In the genomic region with DNA sequence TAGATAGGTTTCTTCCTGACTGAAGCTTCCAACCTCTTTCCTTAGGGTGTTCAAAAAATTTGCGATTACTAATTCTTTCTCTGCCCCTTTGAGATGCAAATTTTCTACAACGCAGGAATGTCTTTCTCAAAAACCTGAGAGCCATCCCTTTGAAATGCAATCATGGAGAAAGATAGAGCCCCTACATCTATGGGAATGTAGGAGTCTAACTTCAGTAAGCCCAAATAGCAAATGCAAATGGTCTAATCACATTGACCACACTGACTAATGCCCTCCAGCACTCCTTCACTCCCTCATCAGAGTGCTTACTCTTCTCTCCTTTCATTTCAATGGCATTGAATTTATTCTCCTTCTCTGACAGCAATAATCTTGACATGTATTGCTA, we compare ENCODE assay signal across 22 cellular contexts.
DNase-seq lines count a peak whose midpoint lies in the region; ATAC-seq, FAIRE-seq and TF ChIP-seq lines count a peak whose summit lies in the region.
"Had no signal": no experiment of that assay in that cellular context is flagged by ENCODE, and none has a peak within 500 bp of the region (broad histone marks: within the 10 kb centered on the region; RNA-seq: fewer than 3 reads in every experiment).

No MANE protein-coding gene starts in this region.

- no peaks in the 10 kb centered on the region for H3K9me3 Mint-ChIP-seq in activated CD8-positive, alpha-beta memory T cell treated with anti-CD3 and anti-CD28 coated beads, Interleukin-2, amount 10 ng/mL, durations not matched to agents 7 days and 5 days (ENCODE audit: low read depth)
- H3K9me3 Mint-ChIP-seq: CD4-positive, alpha-beta T cell had no signal

- H4K8ac ChIP-seq in H1 (ENCODE audit: extremely low read depth, insufficient read depth, low read length), result no peak overlapping the region

- peaks cover 30 to 55% (median 43%) of the 10 kb centered on the region in 4 experiments for H3K27me3 ChIP-seq in H1 (replicated peaks in 1 of 4; ENCODE audit: control insufficient read depth in 3 of 4, extremely low read depth in 1 of 4, insufficient read depth in 3 of 4, low read length in 3 of 4)
- no peaks in the 10 kb centered on the region for H3K27me3 ChIP-seq in effector memory CD4-positive, alpha-beta T cell (replicated peaks; ENCODE audit: control insufficient read depth, insufficient read depth, low read length, poor library complexity, severe bottlenecking)
- H3K27me3 ChIP-seq: SJCRH30 had no signal

- no peak overlapping the region for H3K9ac ChIP-seq in H1 (replicated peaks in 1 of 4; ENCODE audit: extremely low read depth in 1 of 4, low read depth in 3 of 4, low read length in 3 of 4)
- H3K9ac ChIP-seq: GM23248 had no signal

- H3K27me3 Mint-ChIP-seq in activated CD8-positive, alpha-beta memory T cell treated with anti-CD3 and anti-CD28 coated beads, Interleukin-2, amount 10 ng/mL, durations not matched to agents 7 days and 5 days, result no peaks in the 10 kb centered on the region
- H3K27me3 Mint-ChIP-seq: CD4-positive, alpha-beta T cell had no signal

- no peak overlapping the region for H3K14ac ChIP-seq in H1 (ENCODE audit: insufficient read length)

- no peaks in the 10 kb centered on the region for H3K79me2 ChIP-seq in H1 (ENCODE audit: control insufficient read depth in 1 of 2, insufficient read depth in 2 of 2, low read length in 2 of 2)

- H2BK20ac ChIP-seq in H1 (ENCODE audit: low read length), result no peak overlapping the region

- no peak overlapping the region for H4K5ac ChIP-seq in H1 (ENCODE audit: insufficient read length, low read depth, low read length)

- no peak overlapping the region for H3K4me3 Mint-ChIP-seq in activated CD8-positive, alpha-beta memory T cell treated with anti-CD3 and anti-CD28 coated beads, Interleukin-2, amount 10 ng/mL, durations not matched to agents 7 days and 5 days
- H3K4me3 Mint-ChIP-seq: CD4-positive, alpha-beta T cell had no signal

- H3K79me1 ChIP-seq in H1 (ENCODE audit: low read depth, low read length), result no peaks in the 10 kb centered on the region

- no peak overlapping the region for H3K27ac ChIP-seq in H1 (ENCODE audit: low read depth, low read length)
- no peak overlapping the region for H3K27ac ChIP-seq in effector memory CD4-positive, alpha-beta T cell (ENCODE audit: insufficient read depth, low read length, poor library complexity, severe bottlenecking)
- H3K27ac ChIP-seq: GM23248, SJCRH30 had no signal

- peaks cover 0 to 5% of the 10 kb centered on the region in 2 experiments for H4K20me1 ChIP-seq in H1 (replicated peaks in 1 of 2; ENCODE audit: control insufficient read depth in 1 of 2, insufficient read depth in 2 of 2, low read length in 2 of 2)

- POLR2A ChIA-PET in H1 (lab: Charles Lee; ENCODE audit: partially characterized antibody), result no interaction called here

- TF ChIP-seq POLR2A in H1 (IDR thresholded peaks at IDR 0.05; ENCODE audit: control extremely low read depth in 1 of 2, low read depth in 2 of 2, low read length in 2 of 2), result no peak

- no peaks in the 10 kb centered on the region for H3K36me3 Mint-ChIP-seq in activated CD8-positive, alpha-beta memory T cell treated with anti-CD3 and anti-CD28 coated beads, Interleukin-2, amount 10 ng/mL, durations not matched to agents 7 days and 5 days

- no peaks in the 10 kb centered on the region for H3K23me2 ChIP-seq in H1 (ENCODE audit: low read depth, low read length)

- WGBS in H1 (ENCODE audit: extremely low coverage in 1 of 2, insufficient coverage in 1 of 2, insufficient read length in 1 of 2, insufficient replicate concordance in 2 of 2, low coverage in 1 of 2, low lambda C conversion rate in 2 of 2, missing lambda C conversion rate in 1 of 2), 2 experiments, result 4% methylated on average over 2 of the region's 2 CpGs; no CpG with 5 or more reads in 1 of the 2 experiments

- H2AK5ac ChIP-seq in H1 (ENCODE audit: low read depth, low read length), result no peak overlapping the region

- H2BK15ac ChIP-seq in H1 (ENCODE audit: low read length), result no peak overlapping the region

- ATAC-seq in activated CD8-positive, alpha-beta memory T cell treated with anti-CD3 and anti-CD28 coated beads, Interleukin-2, amount 10 ng/mL, durations not matched to agents 7 days and 5 days, result no peak

- no peak overlapping the region for H3K18ac ChIP-seq in H1 (ENCODE audit: extremely low read depth, low read length)

- H3K23ac ChIP-seq in H1 (ENCODE audit: insufficient read length), result no peak overlapping the region

- no peak overlapping the region for H3K4ac ChIP-seq in H1 (replicated peaks; ENCODE audit: insufficient read length, low read depth, low read length)

- no peak overlapping the region for H3K4me3 ChIP-seq in H1 (ENCODE audit: extremely low read depth in 1 of 4, insufficient read depth in 2 of 4, low read depth in 3 of 4, low read length in 4 of 4)
- H3K4me3 ChIP-seq in effector memory CD4-positive, alpha-beta T cell (ENCODE audit: insufficient read depth, low read depth, low read length, poor library complexity, severe bottlenecking), result no peak overlapping the region
- H3K4me3 ChIP-seq: GM23248, SJCRH30 had no signal

- no peak overlapping the region for H2BK12ac ChIP-seq in H1 (ENCODE audit: low read depth, low read length)

- H3K56ac ChIP-seq in H1 (replicated peaks; ENCODE audit: insufficient read length, low read depth, low read length), result no peak overlapping the region

- H2AFZ ChIP-seq in H1 (ENCODE audit: low read length), result no peak overlapping the region
- H2AFZ ChIP-seq: GM23248 had no signal

- H3K36me3 ChIP-seq in H1 (ENCODE audit: control insufficient read depth in 2 of 4, insufficient read depth in 4 of 4, low read length in 3 of 4), result no peaks in the 10 kb centered on the region
- H3K36me3 ChIP-seq in effector memory CD4-positive, alpha-beta T cell (ENCODE audit: control insufficient read depth, insufficient read depth, low read length), result no peaks in the 10 kb centered on the region
- H3K36me3 ChIP-seq: SJCRH30 had no signal

- peak in 1 of 2 experiments; percentile 56; a peak in 1 of 3 replicates for TF ChIP-seq EP300 in H1 (IDR thresholded peaks at IDR 0.05; ENCODE audit: borderline replicate concordance in 1 of 2, low read depth in 2 of 2, low read length in 2 of 2)

- H3K27ac Mint-ChIP-seq in activated CD8-positive, alpha-beta memory T cell treated with anti-CD3 and anti-CD28 coated beads, Interleukin-2, amount 10 ng/mL, durations not matched to agents 7 days and 5 days, result no peak overlapping the region
- H3K27ac Mint-ChIP-seq: CD4-positive, alpha-beta T cell had no signal

- TF ChIP-seq RAD21 in H1 (IDR thresholded peaks at IDR 0.05 in 1 of 2, conservative IDR thresholded peaks at IDR 0.05 in 1 of 2; ENCODE audit: low read depth in 2 of 2, low read length in 2 of 2), result no peak

- peak; percentile 96 for FAIRE-seq in H1 (lab: Jason Lieb, UNC)
- FAIRE-seq: GM12891, RCC 7860 had no signal

- CTCF ChIA-PET in H1 (lab: Charles Lee; ENCODE audit: partially characterized antibody), result no interaction called here
- CTCF ChIA-PET in activated CD8-positive, alpha-beta memory T cell treated with anti-CD3 and anti-CD28 coated beads, Interleukin-2, amount 10 ng/mL, durations not matched to agents 7 days and 5 days (lab: Charles Lee), result no interaction called here

- no peak overlapping the region for H3K4me2 ChIP-seq in H1 (ENCODE audit: insufficient read depth in 1 of 2, low read depth in 2 of 2, low read length in 2 of 2)

- H3K4me1 ChIP-seq in H1 (replicated peaks in 1 of 4; ENCODE audit: control insufficient read depth in 3 of 4, insufficient read depth in 4 of 4, low read length in 3 of 4), result peaks cover 0 to 6% (median 6%) of the 10 kb centered on the region in 4 experiments; a peak in 4 of 7 replicates
- no peaks in the 10 kb centered on the region for H3K4me1 ChIP-seq in effector memory CD4-positive, alpha-beta T cell (ENCODE audit: control insufficient read depth, insufficient read depth, low read length, poor library complexity, severe bottlenecking)
- H3K4me1 ChIP-seq: Caco-2 had no signal

- H2BK120ac ChIP-seq in H1 (replicated peaks; ENCODE audit: low read depth, low read length), result no peak overlapping the region

- peak; percentile 67 for DNase-seq in NCI-H226
- DNase-seq in H1 (ENCODE audit: low read depth in 1 of 2, low spot score in 2 of 2), result peak in 1 of 2 experiments; percentile 27
- peak; percentile 40 for DNase-seq in iPS-NIHi11 (ENCODE audit: low spot score)
- DNase-seq in effector memory CD4-positive, alpha-beta T cell, result no peak
- no peak for DNase-seq in NCI-H748 treated with DMSO at 0.1 percent for 48 hours (lab: John Stamatoyannopoulos, UW)
- DNase-seq in activated CD8-positive, alpha-beta memory T cell treated with anti-CD3 and anti-CD28 coated beads, Interleukin-2, amount 10 ng/mL, durations not matched to agents 7 days and 5 days, result no peak
- DNase-seq in NCI-H1092 (lab: John Stamatoyannopoulos, UW), result no peak
- DNase-seq: Caco-2; CD4-positive, alpha-beta T cell; DMS 273 treated with DMSO at 0.1 percent for 48 hours; DMS79 treated with DMSO at 0.1 percent for 48 hours; GM23248; Kasumi-1; NCI-H1417 treated with DMSO at 0.1 percent for 48 hours; NCI-H187 treated with DMSO at 0.1 percent for 48 hours; NCI-H2227 treated with DMSO at 0.1 percent for 48 hours; NCI-H510A treated with DMSO at 0.1 percent for 48 hours; NCI-H82; OCI-M1; SJCRH30 had no signal

- H3K4me1 Mint-ChIP-seq in activated CD8-positive, alpha-beta memory T cell treated with anti-CD3 and anti-CD28 coated beads, Interleukin-2, amount 10 ng/mL, durations not matched to agents 7 days and 5 days, result no peaks in the 10 kb centered on the region

- no peak for TF ChIP-seq CTCF in H1 (IDR thresholded peaks at IDR 0.05; ENCODE audit: control extremely low read depth in 1 of 3, insufficient read depth in 1 of 3, low read depth in 1 of 3, low read length in 3 of 3)

- no peaks in the 10 kb centered on the region for H3K9me3 ChIP-seq in H1 (ENCODE audit: insufficient read depth in 2 of 2, low read depth in 1 of 2, low read length in 1 of 2)
- no peaks in the 10 kb centered on the region for H3K9me3 ChIP-seq in effector memory CD4-positive, alpha-beta T cell (ENCODE audit: control insufficient read depth, low read length)
- H3K9me3 ChIP-seq: Caco-2, SJCRH30 had no signal

- no peak overlapping the region for H4K91ac ChIP-seq in H1 (replicated peaks; ENCODE audit: insufficient read length, low read length)

- no peak overlapping the region for H2BK5ac ChIP-seq in H1 (ENCODE audit: low read depth, low read length)

TF ChIP-seq in H1, 55 proteins besides CTCF, POLR2A, EP300 and RAD21 (continues in another document):
- no peak for TF ChIP-seq SUZ12 (IDR thresholded peaks at IDR 0.05; ENCODE audit: low read length)
- TF ChIP-seq KDM4A (IDR thresholded peaks at IDR 0.05; ENCODE audit: low read depth, low read length, severe bottlenecking), result no peak
- TF ChIP-seq BACH1 (IDR thresholded peaks at IDR 0.05; ENCODE audit: low read length), result no peak
- no peak for TF ChIP-seq SIRT6 (IDR thresholded peaks at IDR 0.05; ENCODE audit: low read length)
- no peak for TF ChIP-seq ZNF274 (IDR thresholded peaks at IDR 0.05; ENCODE audit: borderline replicate concordance, extremely low read depth, low read length)
- TF ChIP-seq GTF2F1 (IDR thresholded peaks at IDR 0.05; ENCODE audit: borderline replicate concordance, low read depth, low read length), result no peak
- no peak for TF ChIP-seq ASH2L (IDR thresholded peaks at IDR 0.05; ENCODE audit: low read length)
- 0 out of 2 replicates have a peak, but pooled peaks have one; percentile 48 for TF ChIP-seq EGR1 (IDR thresholded peaks at IDR 0.05; ENCODE audit: borderline replicate concordance, low read depth, low read length)
- TF ChIP-seq NRF1 (IDR thresholded peaks at IDR 0.05; ENCODE audit: low read depth, low read length), result no peak

Comparison
In these comparisons a context has a peak if more than half of its experiments do, and no peak if none do; other contexts are left out.
1. DNase-seq: peak in NCI-H226 (single experiment) and iPS-NIHi11 (single experiment); none in effector memory CD4-positive, alpha-beta T cell (0 of 3), NCI-H748 treated with DMSO at 0.1 percent for 48 hours (single experiment), activated CD8-positive, alpha-beta memory T cell treated with anti-CD3 and anti-CD28 coated beads, Interleukin-2, amount 10 ng/mL, durations not matched to agents 7 days and 5 days (single experiment) and NCI-H1092 (single experiment).